In genomic region chr7:4765776-4766490, GRCh38 we compare ENCODE assay signal across 14 cellular contexts. TPM values are rescaled to one million over a fixed set of nuclear protein-coding genes. Genes with fewer than 3 reads are reported as not detected.
DNase-seq lines count a peak whose midpoint lies in the region; ATAC-seq and TF ChIP-seq lines count a peak whose summit lies in the region.
"Had no signal": no experiment of that assay in that cellular context is flagged by ENCODE, and none has a peak within 500 bp of the region (broad histone marks: within the 10 kb centered on the region; RNA-seq: fewer than 3 reads in every experiment).

No MANE protein-coding gene starts in this region.

- H3K9me3 ChIP-seq in transverse colon, result no peaks in the 10 kb centered on the region
- H3K9me3 ChIP-seq: body of pancreas had no signal

- peaks cover 9% of the 10 kb centered on the region for H3K36me3 Mint-ChIP-seq in activated naive CD4-positive, alpha-beta T cell treated with anti-CD3 and anti-CD28 coated beads, Interleukin-2, amount 50 U/mL, for 24 hours
- peaks cover 10% of the 10 kb centered on the region for H3K36me3 Mint-ChIP-seq in activated naive CD4-positive, alpha-beta T cell treated with anti-CD3 and anti-CD28 coated beads for 36 hours (ENCODE audit: low read depth)

- H3K27ac ChIP-seq in transverse colon, result peak overlapping the region; percentile 82 to 94 (median 88)
- H3K27ac ChIP-seq: body of pancreas had no signal

- no peak overlapping the region for H3K4me3 ChIP-seq in astrocyte of the spinal cord (ENCODE audit: low read depth, low read length)
- no peak overlapping the region for H3K4me3 ChIP-seq in transverse colon
- H3K4me3 ChIP-seq: body of pancreas had no signal

- peaks cover 0 to 29% (median 14%) of the 10 kb centered on the region in 4 donors for H3K36me3 ChIP-seq in transverse colon

- TF ChIP-seq CTCF in astrocyte of the spinal cord (IDR thresholded peaks at IDR 0.05; ENCODE audit: low read depth, low read length) (peak; percentile 48), transverse colon (IDR thresholded peaks at IDR 0.05) (peak in 2 of 5 experiments; percentile 12 to 23)

- no peak for DNase-seq in activated naive CD4-positive, alpha-beta T cell treated with anti-CD3 and anti-CD28 coated beads for 36 hours
- no peak for DNase-seq in astrocyte of the spinal cord (ENCODE audit: low read depth, low spot score)
- peak; percentile 63 for DNase-seq in iPS-NIHi7 (ENCODE audit: extremely low spot score)
- no peak for DNase-seq in transverse colon
- no peak for DNase-seq in dedifferentiated amniotic fluid mesenchymal stem cell (ENCODE audit: extremely low spot score)
- DNase-seq in kidney glomerular epithelial cell (lab: John Stamatoyannopoulos, UW), result no peak
- DNase-seq: activated CD4-positive, CD25-positive, alpha-beta regulatory T cell treated with anti-CD3 and anti-CD28 coated beads, Interleukin-2, amount 50 U/mL, for 72 hours; activated T-cell treated with anti-CD3 and anti-CD28 coated beads, Interleukin-2, amount 50 U/mL, for 48 hours; body of pancreas; islet precursor cell; SIG-M5 had no signal

- peak overlapping the region; percentile 74 for H3K27ac Mint-ChIP-seq in activated naive CD4-positive, alpha-beta T cell treated with anti-CD3 and anti-CD28 coated beads, Interleukin-2, amount 50 U/mL, for 24 hours
- H3K27ac Mint-ChIP-seq in activated naive CD4-positive, alpha-beta T cell treated with anti-CD3 and anti-CD28 coated beads for 36 hours, result no peak overlapping the region
- H3K27ac Mint-ChIP-seq: stimulated activated naive CD8-positive, alpha-beta T cell treated with anti-CD3 and anti-CD28 coated beads, Interleukin-15, Interleukin-2, amounts not matched to agents 100 ng/mL and 50 ng/mL, for 24 hours had no signal

- peaks cover 12% of the 10 kb centered on the region for H3K4me1 Mint-ChIP-seq in activated naive CD4-positive, alpha-beta T cell treated with anti-CD3 and anti-CD28 coated beads, Interleukin-2, amount 50 U/mL, for 24 hours
- H3K4me1 Mint-ChIP-seq in activated naive CD4-positive, alpha-beta T cell treated with anti-CD3 and anti-CD28 coated beads for 36 hours (ENCODE audit: low read depth), result peaks cover 6% of the 10 kb centered on the region

- H3K4me1 ChIP-seq in transverse colon, result peaks cover 0 to 18% (median 8%) of the 10 kb centered on the region in 4 donors
- H3K4me1 ChIP-seq: body of pancreas had no signal

- no peak for TF ChIP-seq POLR2A in transverse colon (IDR thresholded peaks at IDR 0.05)

- 77% methylated on average over 23 of the region's 23 CpGs; no CpG with 5 or more reads in 1 of the 2 donors for WGBS in transverse colon (ENCODE audit: low coverage in 1 of 2), 2 donors

- in situ Hi-C loops in astrocyte of the spinal cord (cut with HindIII; ENCODE audit: low sequenced_read_pairs), result no loop called here
- in situ Hi-C loops in transverse colon (cut with MboI; ENCODE audit: low pct_ligation_motif_present in 1 of 4, low pct_unique_long_range_greater_than_20kb in 1 of 4, low sequenced_read_pairs in 3 of 4), result loop anchor here in 2 of 4 donors (25.0 kb wide), 1 partner anchor 154 kb away; no protein-coding TSS in a partner anchor

- no peaks in the 10 kb centered on the region for H3K27me3 ChIP-seq in transverse colon
- H3K27me3 ChIP-seq: body of pancreas had no signal

- no peak for ATAC-seq in GM18498 (IDR thresholded peaks at IDR 0.05; ENCODE audit: unreplicated experiment)
- ATAC-seq: body of pancreas had no signal

- no peak for TF ChIP-seq EP300 in transverse colon (IDR thresholded peaks at IDR 0.05; ENCODE audit: low read depth)

- no peaks in the 10 kb centered on the region for H3K27me3 Mint-ChIP-seq in activated naive CD4-positive, alpha-beta T cell treated with anti-CD3 and anti-CD28 coated beads, Interleukin-2, amount 50 U/mL, for 24 hours
- no peaks in the 10 kb centered on the region for H3K27me3 Mint-ChIP-seq in activated naive CD4-positive, alpha-beta T cell treated with anti-CD3 and anti-CD28 coated beads for 36 hours (ENCODE audit: low read depth)
- H3K27me3 Mint-ChIP-seq: stimulated activated naive CD8-positive, alpha-beta T cell treated with anti-CD3 and anti-CD28 coated beads, Interleukin-15, Interleukin-2, amounts not matched to agents 100 ng/mL and 50 ng/mL, for 24 hours had no signal

- CTCF ChIA-PET in activated naive CD4-positive, alpha-beta T cell treated with anti-CD3 and anti-CD28 coated beads for 36 hours (lab: Charles Lee), result no interaction called here

- no peak overlapping the region for H3K4me3 Mint-ChIP-seq in activated naive CD4-positive, alpha-beta T cell treated with anti-CD3 and anti-CD28 coated beads, Interleukin-2, amount 50 U/mL, for 24 hours
- no peak overlapping the region for H3K4me3 Mint-ChIP-seq in activated naive CD4-positive, alpha-beta T cell treated with anti-CD3 and anti-CD28 coated beads for 36 hours
- H3K4me3 Mint-ChIP-seq: stimulated activated naive CD8-positive, alpha-beta T cell treated with anti-CD3 and anti-CD28 coated beads, Interleukin-15, Interleukin-2, amounts not matched to agents 100 ng/mL and 50 ng/mL, for 24 hours had no signal

- intact Hi-C loops in activated naive CD4-positive, alpha-beta T cell treated with anti-CD3 and anti-CD28 coated beads for 36 hours (cut with micrococcal nuclease), result no loop called here
- intact Hi-C loops in transverse colon (cut with DNase I; ENCODE audit: low total_unique reads), result no loop called here

- no peaks in the 10 kb centered on the region for H3K9me3 Mint-ChIP-seq in activated naive CD4-positive, alpha-beta T cell treated with anti-CD3 and anti-CD28 coated beads, Interleukin-2, amount 50 U/mL, for 24 hours
- no peaks in the 10 kb centered on the region for H3K9me3 Mint-ChIP-seq in activated naive CD4-positive, alpha-beta T cell treated with anti-CD3 and anti-CD28 coated beads for 36 hours
- H3K9me3 Mint-ChIP-seq: stimulated activated naive CD8-positive, alpha-beta T cell treated with anti-CD3 and anti-CD28 coated beads, Interleukin-15, Interleukin-2, amounts not matched to agents 100 ng/mL and 50 ng/mL, for 24 hours had no signal

RNA-seq across cellular contexts. Expression of gene AP5Z1, which starts 9.5 kb away (rescaled TPM):
- total RNA-seq in activated naive CD4-positive, alpha-beta T cell treated with anti-CD3 and anti-CD28 coated beads for 36 hours, result 10 to 100 TPM; 15.3 to 18.1 TPM
- 100 to 1,000 TPM in 1 of 4 donors, 10 to 100 TPM in 3; 36.6 to 111 (median 44.5) TPM for total RNA-seq in transverse colon
